In the genomic region with DNA sequence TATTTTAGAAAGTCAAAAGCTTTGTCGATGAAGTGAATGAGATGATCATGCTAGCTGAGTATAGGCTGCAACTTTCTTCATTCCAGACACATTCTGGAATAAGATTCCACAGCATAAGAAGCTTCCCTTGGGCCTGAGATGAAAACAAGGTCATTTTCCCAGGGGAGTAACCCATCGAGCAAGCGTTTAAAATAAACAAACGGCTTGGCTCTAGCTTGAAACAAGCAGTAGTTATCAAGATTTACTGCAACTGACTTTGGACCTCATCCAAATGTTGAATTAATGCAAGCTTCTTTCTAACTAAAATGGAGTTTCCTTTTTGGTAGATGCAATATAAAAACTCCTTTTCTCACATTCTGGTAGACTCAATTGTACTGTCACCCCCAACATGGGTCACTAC, we compare ENCODE assay signal across 17 cellular contexts. TPM values are rescaled to one million over a fixed set of nuclear protein-coding genes. Genes with fewer than 3 reads are reported as not detected.
DNase-seq lines count a peak whose midpoint lies in the region; ATAC-seq and TF ChIP-seq lines count a peak whose summit lies in the region.
"Had no signal": no experiment of that assay in that cellular context is flagged by ENCODE, and none has a peak within 500 bp of the region (broad histone marks: within the 10 kb centered on the region; RNA-seq: fewer than 3 reads in every experiment).

No MANE protein-coding gene starts in this region.

- no peaks in the 10 kb centered on the region for H3K4me1 Mint-ChIP-seq in activated CD4-positive, alpha-beta T cell treated with anti-CD3 and anti-CD28 coated beads for 36 hours
- peaks cover 4% of the 10 kb centered on the region; the same call in 1 of the 2 replicates for H3K4me1 Mint-ChIP-seq in WTC11
- H3K4me1 Mint-ChIP-seq: brain; endodermal cell; naive thymus-derived CD4-positive, alpha-beta T cell; stimulated activated effector memory CD8-positive, alpha-beta T cell treated with anti-CD3 and anti-CD28 coated beads, Interleukin-12 subunit alpha, Interleukin-12 subunit beta, amount 100 ng/mL, for 72 hours had no signal

- H3K9me2 ChIP-seq in hepatocyte (replicated peaks; ENCODE audit: insufficient read depth), result no peaks in the 10 kb centered on the region

- no peak overlapping the region for H3K4me3 Mint-ChIP-seq in activated CD4-positive, alpha-beta T cell treated with anti-CD3 and anti-CD28 coated beads for 36 hours
- no peak overlapping the region for H3K4me3 Mint-ChIP-seq in WTC11
- H3K4me3 Mint-ChIP-seq: brain; endodermal cell; naive thymus-derived CD4-positive, alpha-beta T cell; stimulated activated effector memory CD8-positive, alpha-beta T cell treated with anti-CD3 and anti-CD28 coated beads, Interleukin-12 subunit alpha, Interleukin-12 subunit beta, amount 100 ng/mL, for 72 hours had no signal

- no peak overlapping the region for H3K27ac ChIP-seq in hepatocyte

- no peaks in the 10 kb centered on the region for H3K36me3 Mint-ChIP-seq in activated CD4-positive, alpha-beta T cell treated with anti-CD3 and anti-CD28 coated beads for 36 hours (ENCODE audit: low read depth)
- no peaks in the 10 kb centered on the region for H3K36me3 Mint-ChIP-seq in WTC11
- H3K36me3 Mint-ChIP-seq: brain; stimulated activated effector memory CD8-positive, alpha-beta T cell treated with anti-CD3 and anti-CD28 coated beads, Interleukin-12 subunit alpha, Interleukin-12 subunit beta, amount 100 ng/mL, for 72 hours had no signal

- H3K4me1 ChIP-seq in hepatocyte (ENCODE audit: insufficient read depth), result no peaks in the 10 kb centered on the region

- H3K27me3 Mint-ChIP-seq in activated CD4-positive, alpha-beta T cell treated with anti-CD3 and anti-CD28 coated beads for 36 hours, result peaks cover 9% of the 10 kb centered on the region
- H3K27me3 Mint-ChIP-seq in WTC11 (ENCODE audit: low read depth), result peaks cover 4% of the 10 kb centered on the region; the same call in 1 of the 2 replicates

- no peak for ATAC-seq in activated CD4-positive, alpha-beta T cell treated with anti-CD3 and anti-CD28 coated beads for 36 hours
- ATAC-seq in WTC11, result no peak
- ATAC-seq: naive thymus-derived CD4-positive, alpha-beta T cell; PC-3; SK-N-SH treated with all-trans-retinoic acid at 6 μM for 48 hours; stimulated activated effector memory CD8-positive, alpha-beta T cell treated with anti-CD3 and anti-CD28 coated beads, Interleukin-12 subunit alpha, Interleukin-12 subunit beta, amount 100 ng/mL, for 72 hours had no signal

- H3K9me3 ChIP-seq in hepatocyte (ENCODE audit: low read depth), result no peaks in the 10 kb centered on the region

- H3K4me2 ChIP-seq in hepatocyte, result peak overlapping the region; percentile 27

- no peaks in the 10 kb centered on the region for H4K20me1 ChIP-seq in hepatocyte (ENCODE audit: insufficient read depth, poor library complexity, severe bottlenecking)

- no peak overlapping the region for H3K27ac Mint-ChIP-seq in activated CD4-positive, alpha-beta T cell treated with anti-CD3 and anti-CD28 coated beads for 36 hours
- H3K27ac Mint-ChIP-seq in WTC11, result no peak overlapping the region
- H3K27ac Mint-ChIP-seq: brain; endodermal cell; naive thymus-derived CD4-positive, alpha-beta T cell; stimulated activated effector memory CD8-positive, alpha-beta T cell treated with anti-CD3 and anti-CD28 coated beads, Interleukin-12 subunit alpha, Interleukin-12 subunit beta, amount 100 ng/mL, for 72 hours had no signal

- WGBS in hepatocyte (ENCODE audit: low lambda C conversion rate, missing lambda C conversion rate), result 39% methylated on average over 4 of the region's 4 CpGs

- TF ChIP-seq CTCF in hepatocyte (IDR thresholded peaks at IDR 0.05; ENCODE audit: poor library complexity) (no peak), WTC11 (IDR thresholded peaks at IDR 0.05) (no peak)

- intact Hi-C loops in activated CD4-positive, alpha-beta T cell treated with anti-CD3 and anti-CD28 coated beads for 36 hours (cut with DNase I, micrococcal nuclease), result no loop called here

- H3K9me3 Mint-ChIP-seq in activated CD4-positive, alpha-beta T cell treated with anti-CD3 and anti-CD28 coated beads for 36 hours (ENCODE audit: low read depth), result no peaks in the 10 kb centered on the region
- peaks cover 5% of the 10 kb centered on the region; the same call in 1 of the 2 replicates for H3K9me3 Mint-ChIP-seq in WTC11
- H3K9me3 Mint-ChIP-seq: endodermal cell; stimulated activated effector memory CD8-positive, alpha-beta T cell treated with anti-CD3 and anti-CD28 coated beads, Interleukin-12 subunit alpha, Interleukin-12 subunit beta, amount 100 ng/mL, for 72 hours had no signal

- H3K27me3 ChIP-seq in hepatocyte, result no peaks in the 10 kb centered on the region

- DNase-seq in NCI-H2171 treated with DMSO at 0.1 percent for 48 hours (lab: John Stamatoyannopoulos, UW) (peak; percentile 5), NCI-H2171 (lab: John Stamatoyannopoulos, UW) (no peak), astrocyte of the hippocampus (ENCODE audit: low read depth, low spot score) (peak; percentile 2), hepatocyte (ENCODE audit: low spot score) (peak; percentile 48), skeletal muscle cell (ENCODE audit: low read depth) (peak; percentile 72), NCI-H1092 treated with DMSO at 0.1 percent for 48 hours (lab: John Stamatoyannopoulos, UW) (no peak), WTC11 (ENCODE audit: low spot score) (no peak)
- DNase-seq in activated CD4-positive, alpha-beta T cell treated with anti-CD3 and anti-CD28 coated beads for 36 hours, result no peak
- DNase-seq: activated naive CD4-positive, alpha-beta T cell; endodermal cell; MV-4-11; naive thymus-derived CD4-positive, alpha-beta T cell; PC-3; right cardiac atrium had no signal

- no peak overlapping the region for H2AFZ ChIP-seq in hepatocyte

- H3K4me3 ChIP-seq in hepatocyte (no peak overlapping the region), skeletal muscle cell (ENCODE audit: low read depth, low read length) (no peak overlapping the region)

- CTCF ChIA-PET in activated CD4-positive, alpha-beta T cell treated with anti-CD3 and anti-CD28 coated beads for 36 hours (lab: Charles Lee), result no interaction called here
- CTCF ChIA-PET in WTC11 (lab: Charles Lee), result no interaction called here

- no peaks in the 10 kb centered on the region for H3K36me3 ChIP-seq in hepatocyte (replicated peaks; ENCODE audit: insufficient read depth, low read depth)

- H3K79me2 ChIP-seq in hepatocyte, result no peaks in the 10 kb centered on the region

- POLR2A ChIA-PET in activated CD4-positive, alpha-beta T cell treated with anti-CD3 and anti-CD28 coated beads for 36 hours (lab: Charles Lee), result no interaction called here
- POLR2A ChIA-PET in WTC11 (lab: Charles Lee), result no interaction called here

TF ChIP-seq in WTC11, 78 proteins besides CTCF, POLR2A, EP300 and RAD21:
- TF ChIP-seq, protein P1, sequence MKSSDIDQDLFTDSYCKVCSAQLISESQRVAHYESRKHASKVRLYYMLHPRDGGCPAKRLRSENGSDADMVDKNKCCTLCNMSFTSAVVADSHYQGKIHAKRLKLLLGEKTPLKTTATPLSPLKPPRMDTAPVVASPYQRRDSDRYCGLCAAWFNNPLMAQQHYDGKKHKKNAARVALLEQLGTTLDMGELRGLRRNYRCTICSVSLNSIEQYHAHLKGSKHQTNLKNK (CRISPR knock-in tag; IDR thresholded peaks at IDR 0.05), result no peak
- TF ChIP-seq JUN (CRISPR knock-in tag; IDR thresholded peaks at IDR 0.05) (no peak), ESRRA (CRISPR knock-in tag; IDR thresholded peaks at IDR 0.05; ENCODE audit: borderline replicate concordance) (no peak)
TF ChIP-seq in WTC11: peak in this region for 0.

RNA-seq across cellular contexts. Expression of a gene that starts 23.0 kb away (rescaled TPM):
- total RNA-seq in hepatocyte, result 37.3 and 48.3 TPM in 2 replicates
- 12.0 and 15.8 TPM in 2 replicates for polyA plus RNA-seq in hepatocyte
- total RNA-seq in activated CD4-positive, alpha-beta T cell treated with anti-CD3 and anti-CD28 coated beads for 36 hours, result not detected
- total RNA-seq in WTC11 (2021), result 1.1 to 1.9 TPM (median 1.4 TPM) in 3 replicates
- total RNA-seq: naive thymus-derived CD4-positive, alpha-beta T cell had no signal
- polyA plus RNA-seq: naive thymus-derived CD4-positive, alpha-beta T cell had no signal

Comparison
In these comparisons a context has a peak if more than half of its experiments do, and no peak if none do; other contexts are left out.
1. DNase-seq: peak in NCI-H2171 treated with DMSO at 0.1 percent for 48 hours (single experiment), astrocyte of the hippocampus (single experiment), hepatocyte (single experiment) and skeletal muscle cell (single experiment); none in NCI-H2171 (single experiment), activated CD4-positive, alpha-beta T cell treated with anti-CD3 and anti-CD28 coated beads for 36 hours (single experiment), NCI-H1092 treated with DMSO at 0.1 percent for 48 hours (single experiment) and WTC11 (single experiment).
2. RNA of a gene that starts 23.0 kb away (total RNA-seq): 37.3 to 48.3 TPM in hepatocyte; 1.1 to 1.9 TPM in WTC11 and not detected in activated CD4-positive, alpha-beta T cell treated with anti-CD3 and anti-CD28 coated beads for 36 hours; every median in the first group is over 10 times any median in the second.